In the genomic region with DNA sequence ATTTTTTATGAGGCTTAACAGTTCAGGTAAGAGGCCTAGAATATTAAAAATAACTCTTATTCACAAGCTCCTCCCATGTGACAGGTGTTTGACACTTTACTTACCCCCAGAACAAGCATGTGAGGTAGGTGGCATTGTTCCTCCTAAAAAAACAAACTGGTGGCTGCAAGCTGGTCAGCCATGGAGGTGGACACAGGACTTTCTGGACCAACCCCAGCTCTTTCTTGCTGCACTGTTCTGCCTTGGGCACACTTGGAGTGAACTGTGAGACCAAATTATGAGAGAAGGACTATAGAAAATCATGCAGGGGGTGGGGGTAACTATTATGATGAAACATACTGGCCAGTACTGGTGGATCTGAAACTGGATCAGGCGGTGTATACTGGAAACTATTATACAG, we compare ENCODE assay signal across 29 cellular contexts. TPM values are rescaled to one million over a fixed set of nuclear protein-coding genes. Genes with fewer than 3 reads are reported as not detected.
"Had no signal": no experiment of that assay in that cellular context is flagged by ENCODE, and none has a peak within 500 bp of the region (broad histone marks: within the 10 kb centered on the region; RNA-seq: fewer than 3 reads in every experiment).

No MANE protein-coding gene starts in this region.

- H3K36me3 ChIP-seq: SJSA1 had no signal

- DNase-seq: Karpas-422, KBM-7, MM.1S, MV-4-11, NCI-H1092, NCI-H1105, NCI-H1417 treated with DMSO at 0.1 percent for 48 hours, NCI-H1436 treated with DMSO at 0.1 percent for 48 hours, NCI-H1694 treated with DMSO at 0.1 percent for 48 hours, NCI-H187 treated with DMSO at 0.1 percent for 48 hours, NCI-H2029, NCI-H2081, NCI-H2171 treated with DMSO at 0.1 percent for 48 hours, NCI-H2227 treated with DMSO at 0.1 percent for 48 hours, NCI-H345, NCI-H446, NCI-H510A treated with DMSO at 0.1 percent for 48 hours, NCI-H524 treated with DMSO at 0.1 percent for 48 hours, NCI-H526 treated with DMSO at 0.1 percent for 48 hours, NCI-H774, PC-9, Right ventricle myocardium superior, SHP77 treated with DMSO at 0.1 percent for 48 hours, SK-N-SH had no signal

- H3K27ac ChIP-seq: KMS-11, PC-9, RWPE1, SJSA1 had no signal

- H3K27me3 ChIP-seq: SJSA1 had no signal

- ATAC-seq: Panc1 had no signal

- H3K9me3 ChIP-seq: SJSA1, SK-N-SH had no signal

- H3K4me3 ChIP-seq: PC-9, SJSA1 had no signal

RNA-seq across cellular contexts. Expression of gene PTPRM, which starts 56.6 kb away (rescaled TPM):
- total RNA-seq: OCI-LY7 had no signal
